16 cellular contexts compared by ENCODE assay signal in the genomic region with DNA sequence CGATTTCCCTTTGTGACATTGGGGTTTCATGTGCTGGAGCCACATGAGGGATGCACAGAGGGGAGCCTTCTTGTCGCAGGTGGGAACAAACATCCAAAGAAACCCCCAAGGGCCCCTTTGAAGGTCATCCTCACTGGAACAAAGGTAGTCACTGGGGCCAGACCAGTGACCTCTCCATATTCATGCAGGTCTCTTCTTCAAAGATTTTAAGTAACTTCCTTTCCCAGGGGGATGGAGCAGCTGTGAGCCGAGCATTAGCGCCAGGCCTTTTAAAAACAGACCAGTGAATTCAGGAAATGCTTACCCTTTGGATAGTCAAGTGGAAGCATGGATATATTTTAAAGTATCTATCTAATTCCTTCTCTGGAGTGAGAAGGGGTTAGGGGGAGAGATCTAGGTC.
"Had no signal": no experiment of that assay in that cellular context is flagged by ENCODE, and none has a peak within 500 bp of the region (broad histone marks: within the 10 kb centered on the region; RNA-seq: fewer than 3 reads in every experiment).

No MANE protein-coding gene starts in this region.

- H3K36me3 ChIP-seq: prostate gland had no signal

- H3K36me3 Mint-ChIP-seq: naive thymus-derived CD8-positive, alpha-beta T cell; T-cell had no signal

- H3K4me3 ChIP-seq: lung, prostate gland had no signal

- H3K9me3 Mint-ChIP-seq: activated CD4-positive, alpha-beta memory T cell treated with anti-CD3 and anti-CD28 coated beads, Interleukin-2, amount 10 ng/mL, durations not matched to agents 7 days and 5 days; activated naive CD8-positive, alpha-beta T cell treated with anti-CD3 and anti-CD28 coated beads, Interleukin-2, amount 50 U/mL, for 24 hours; activated T-cell treated with anti-CD3 and anti-CD28 coated beads, Interleukin-2, amount 50 U/mL, for 72 hours; naive thymus-derived CD8-positive, alpha-beta T cell; T-cell had no signal

- H3K27me3 Mint-ChIP-seq: activated CD4-positive, alpha-beta memory T cell treated with anti-CD3 and anti-CD28 coated beads, Interleukin-2, amount 10 ng/mL, durations not matched to agents 7 days and 5 days; activated CD4-positive, alpha-beta T cell treated with anti-CD3 and anti-CD28 coated beads for 36 hours; activated naive CD8-positive, alpha-beta T cell treated with anti-CD3 and anti-CD28 coated beads, Interleukin-2, amount 50 U/mL, for 24 hours; T-cell had no signal

- H3K27ac Mint-ChIP-seq: activated CD4-positive, alpha-beta memory T cell treated with anti-CD3 and anti-CD28 coated beads, Interleukin-2, amount 10 ng/mL, durations not matched to agents 7 days and 5 days; activated CD4-positive, alpha-beta T cell treated with anti-CD3 and anti-CD28 coated beads for 36 hours; activated T-cell treated with anti-CD3 and anti-CD28 coated beads, Interleukin-2, amount 50 U/mL, for 72 hours; naive thymus-derived CD8-positive, alpha-beta T cell; T-cell had no signal

- H3K9me3 ChIP-seq: prostate gland had no signal

- ATAC-seq: activated CD4-positive, alpha-beta T cell treated with anti-CD3 and anti-CD28 coated beads for 36 hours; activated naive CD8-positive, alpha-beta T cell treated with anti-CD3 and anti-CD28 coated beads, Interleukin-2, amount 50 U/mL, for 24 hours; activated T-cell treated with anti-CD3 and anti-CD28 coated beads, Interleukin-2, amount 50 U/mL, for 72 hours; naive thymus-derived CD8-positive, alpha-beta T cell; T-cell had no signal

- H3K27ac ChIP-seq: prostate gland had no signal

- H3K4me3 Mint-ChIP-seq: activated CD4-positive, alpha-beta memory T cell treated with anti-CD3 and anti-CD28 coated beads, Interleukin-2, amount 10 ng/mL, durations not matched to agents 7 days and 5 days; activated CD4-positive, alpha-beta T cell treated with anti-CD3 and anti-CD28 coated beads for 36 hours; activated naive CD8-positive, alpha-beta T cell treated with anti-CD3 and anti-CD28 coated beads, Interleukin-2, amount 50 U/mL, for 24 hours; activated T-cell treated with anti-CD3 and anti-CD28 coated beads, Interleukin-2, amount 50 U/mL, for 72 hours; naive thymus-derived CD8-positive, alpha-beta T cell; T-cell had no signal

- DNase-seq: activated CD4-positive, alpha-beta memory T cell treated with anti-CD3 and anti-CD28 coated beads, Interleukin-2, amount 10 ng/mL, durations not matched to agents 7 days and 5 days; activated CD4-positive, alpha-beta T cell treated with anti-CD3 and anti-CD28 coated beads for 36 hours; activated naive CD4-positive, alpha-beta T cell; activated naive CD8-positive, alpha-beta T cell treated with anti-CD3 and anti-CD28 coated beads, Interleukin-2, amount 50 U/mL, for 24 hours; activated T-cell treated with anti-CD3 and anti-CD28 coated beads, Interleukin-2, amount 50 U/mL, for 72 hours; effector CD8-positive, alpha-beta T cell; hippocampal formation; left cardiac atrium; naive thymus-derived CD8-positive, alpha-beta T cell; occipital lobe; stimulated activated CD4-positive, alpha-beta T cell treated with anti-CD3 and anti-CD28 coated beads, Interleukin-2, amount 100 ng/mL, for 48 hours; stimulated activated naive CD4-positive, alpha-beta T cell treated with Interleukin-2 at 50 U/mL for 16 hours; T-cell; T1000 had no signal

- H3K4me1 Mint-ChIP-seq: activated CD4-positive, alpha-beta memory T cell treated with anti-CD3 and anti-CD28 coated beads, Interleukin-2, amount 10 ng/mL, durations not matched to agents 7 days and 5 days had no signal
